In the genomic region with DNA sequence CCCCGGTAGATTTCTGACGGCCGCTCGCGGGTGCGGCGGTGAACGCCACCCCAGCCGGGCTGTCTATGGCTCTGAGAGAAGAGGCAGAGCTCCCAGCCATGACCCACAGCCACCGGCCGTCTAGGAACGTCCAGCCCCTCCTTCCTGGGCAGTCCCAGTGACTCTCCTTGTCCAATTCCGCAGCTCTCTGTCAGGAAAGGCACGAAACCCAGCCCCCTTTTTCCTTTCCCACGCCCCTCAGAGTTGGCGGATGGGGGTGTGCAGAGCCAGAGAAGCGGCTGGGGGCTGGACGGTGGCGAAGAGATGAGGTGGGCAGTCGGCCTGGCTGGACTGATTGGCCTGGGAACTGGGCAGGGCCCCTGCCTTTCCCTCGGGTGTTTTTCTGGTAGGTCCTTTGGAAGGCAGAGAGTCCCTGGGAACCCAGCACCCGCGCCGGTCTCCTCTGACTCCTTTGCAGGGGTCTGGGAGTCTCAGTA, we compare ENCODE assay signal across 1 cellular context.
TF ChIP-seq lines count a peak whose summit lies in the region.

No MANE protein-coding gene starts in this region.

TF ChIP-seq in SK-N-SH, 30 proteins besides CTCF, POLR2A, EP300 and RAD21 (continued from another document):
- TF ChIP-seq IRF3 (IDR thresholded peaks at IDR 0.05; ENCODE audit: low read depth, low read length) = no peak
- no peak for TF ChIP-seq GATA2 (CRISPR knock-in tag; IDR thresholded peaks at IDR 0.05)
- TF ChIP-seq TCF12 (IDR thresholded peaks at IDR 0.05) = no peak
